Comparison of ENCODE assay signal across 27 cellular contexts in the genomic region with DNA sequence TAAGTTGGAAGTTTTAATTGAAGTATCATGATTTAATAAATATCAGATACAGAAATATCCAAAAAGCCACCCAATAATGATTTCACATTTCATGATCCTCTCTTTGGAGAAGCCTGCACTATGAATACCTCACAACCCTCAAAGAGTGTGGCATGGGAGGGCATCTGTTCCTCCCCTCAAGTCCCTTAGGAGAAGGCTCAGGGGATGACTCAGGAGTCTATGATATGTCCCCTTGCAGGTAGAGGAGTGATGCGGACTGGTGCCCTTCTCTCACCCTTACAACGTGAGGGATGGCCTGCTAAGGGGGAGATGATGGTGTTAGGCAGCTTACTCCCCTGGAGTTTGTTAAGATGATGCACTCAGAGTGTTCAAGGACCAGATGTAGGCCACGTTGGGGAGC.
"Had no signal": no experiment of that assay in that cellular context is flagged by ENCODE, and none has a peak within 500 bp of the region (broad histone marks: within the 10 kb centered on the region; RNA-seq: fewer than 3 reads in every experiment).

No MANE protein-coding gene starts in this region.

- FAIRE-seq: islet of Langerhans, kidney, pancreas had no signal

- H3K36me3 ChIP-seq: heart left ventricle, left lung, lower lobe of right lung, pancreas, prostate gland, sigmoid colon, spleen, tibial nerve, uterus had no signal

- H3K9me3 ChIP-seq: heart left ventricle, left lung, lower lobe of right lung, pancreas, prostate gland, sigmoid colon, spleen, tibial nerve, uterus had no signal

- ATAC-seq: heart left ventricle; left colon; left lung; lower lobe of right lung; naive thymus-derived CD4-positive, alpha-beta T cell; natural killer cell treated with Interleukin-12 subunit alpha and Interleukin-12 subunit beta and Interleukin-15 and Interleukin-18, amount 100 ng/mL, for 72 hours; pancreas; right cardiac atrium; stimulated activated effector memory CD8-positive, alpha-beta T cell treated with anti-CD3 and anti-CD28 coated beads, Interleukin-12 subunit alpha, Interleukin-12 subunit beta, amount 100 ng/mL, for 72 hours had no signal

- H3K4me3 ChIP-seq: heart left ventricle, left lung, lower lobe of right lung, pancreas, prostate gland, sigmoid colon, skin epidermis, spleen, tibial nerve, uterus had no signal

- H3K4me1 ChIP-seq: left lung, lower lobe of right lung, pancreas, prostate gland, spleen had no signal

- DNase-seq: heart left ventricle; hypothalamus; immature natural killer cell; kidney; left colon; left lung; lower lobe of right lung; mammary epithelial cell; midbrain; naive thymus-derived CD4-positive, alpha-beta T cell; nucleus accumbens; pancreas; posterior cingulate gyrus; retina; right cardiac atrium; sigmoid colon; spleen; stimulated activated CD4-positive, alpha-beta T cell treated with anti-CD3 and anti-CD28 coated beads, Interleukin-4, amount 100 ng/mL, for 24 hours; stimulated activated naive CD4-positive, alpha-beta T cell; substantia nigra; uterus had no signal

- H3K27me3 ChIP-seq: heart left ventricle, left lung, pancreas, sigmoid colon, spleen, tibial nerve, uterus had no signal

- H3K27ac ChIP-seq: left lung, lower lobe of right lung, pancreas, prostate gland, spleen, tibial nerve had no signal
